Comparison of ENCODE assay signal across 20 cellular contexts in the genomic region with DNA sequence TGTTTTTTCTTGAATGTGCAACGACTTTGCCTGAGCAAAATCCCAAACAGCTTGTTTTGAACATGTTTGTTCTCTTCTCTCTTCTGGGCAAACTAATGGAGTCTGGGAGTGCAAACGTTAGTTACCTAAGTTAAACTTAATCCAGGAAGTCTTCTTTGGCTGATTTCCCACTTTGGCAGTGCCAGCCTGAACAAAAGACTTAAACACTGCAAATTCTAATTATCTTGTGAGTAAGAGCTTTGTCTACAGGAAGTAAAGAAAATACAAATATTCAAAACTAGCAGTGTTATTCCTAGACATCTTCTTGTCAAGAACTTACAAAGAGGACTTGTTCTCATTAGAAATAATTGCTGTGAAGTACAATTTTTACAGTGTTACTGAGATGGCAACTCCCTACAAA. TPM values are rescaled to one million over a fixed set of nuclear protein-coding genes. Genes with fewer than 3 reads are reported as not detected.
DNase-seq lines count a peak whose midpoint lies in the region; ATAC-seq, FAIRE-seq and TF ChIP-seq lines count a peak whose summit lies in the region.
"Had no signal": no experiment of that assay in that cellular context is flagged by ENCODE, and none has a peak within 500 bp of the region (broad histone marks: within the 10 kb centered on the region; RNA-seq: fewer than 3 reads in every experiment).

No MANE protein-coding gene starts in this region.

- intact Hi-C loops in HCT116 (cut with micrococcal nuclease) (no loop called here), ascending aorta (cut with DNase I) (no loop called here)
- intact Hi-C loops in activated CD4-positive, alpha-beta T cell treated with anti-CD3 and anti-CD28 coated beads, Interleukin-2, amount 10 ng/mL, durations not matched to agents 24 days and 14 days (cut with micrococcal nuclease) = no loop called here

- ATAC-seq in HCT116 = no peak
- ATAC-seq: activated CD4-positive, alpha-beta T cell treated with anti-CD3 and anti-CD28 coated beads for 36 hours; gastrocnemius medialis; stimulated activated naive B cell treated with anti-CD40 and anti-IgM and Interleukin-4, amounts not matched to agents 10 μg/mL and 1 μg/mL and 100 μg/mL, for 72 hours had no signal

- TF ChIP-seq POLR2A in HCT116 (IDR thresholded peaks at IDR 0.05; ENCODE audit: borderline replicate concordance, extremely low read depth, insufficient read depth, insufficient read length) (no peak), suprapubic skin (IDR thresholded peaks at IDR 0.05) (no peak)

- H3K4me1 Mint-ChIP-seq in activated naive CD8-positive, alpha-beta T cell treated with anti-CD3 and anti-CD28 coated beads for 36 hours = no peaks in the 10 kb centered on the region
- no peaks in the 10 kb centered on the region for H3K4me1 Mint-ChIP-seq in activated CD4-positive, alpha-beta T cell treated with anti-CD3 and anti-CD28 coated beads, Interleukin-2, amount 10 ng/mL, durations not matched to agents 24 days and 14 days
- H3K4me1 Mint-ChIP-seq: memory B cell had no signal

- no peak overlapping the region for H3K27ac Mint-ChIP-seq in activated naive CD8-positive, alpha-beta T cell treated with anti-CD3 and anti-CD28 coated beads for 36 hours
- no peak overlapping the region for H3K27ac Mint-ChIP-seq in activated CD4-positive, alpha-beta T cell treated with anti-CD3 and anti-CD28 coated beads, Interleukin-2, amount 10 ng/mL, durations not matched to agents 24 days and 14 days
- H3K27ac Mint-ChIP-seq: activated CD4-positive, alpha-beta T cell treated with anti-CD3 and anti-CD28 coated beads for 36 hours; activated naive CD4-positive, alpha-beta T cell treated with anti-CD3 and anti-CD28 coated beads, Interleukin-2, amount 50 U/mL, for 24 hours; memory B cell; stimulated activated naive B cell treated with anti-CD40 and anti-IgM and Interleukin-4, amounts not matched to agents 10 μg/mL and 1 μg/mL and 100 μg/mL, for 72 hours had no signal

- RAD21 ChIA-PET in HCT116 (lab: Charles Lee; ENCODE audit: low non-redundant PET in 1 of 2, low total read pairs in 2 of 2, uncharacterized antibody in 2 of 2, unreplicated experiment in 2 of 2) = no interaction called here

- FAIRE-seq in keratinocyte (lab: Jason Lieb, UNC) = peak; percentile 73
- FAIRE-seq: G401.6, urothelium cell line had no signal

- H3K27me3 Mint-ChIP-seq in activated naive CD8-positive, alpha-beta T cell treated with anti-CD3 and anti-CD28 coated beads for 36 hours = no peaks in the 10 kb centered on the region
- peaks cover 14% of the 10 kb centered on the region for H3K27me3 Mint-ChIP-seq in activated CD4-positive, alpha-beta T cell treated with anti-CD3 and anti-CD28 coated beads, Interleukin-2, amount 10 ng/mL, durations not matched to agents 24 days and 14 days
- H3K27me3 Mint-ChIP-seq: activated CD4-positive, alpha-beta T cell treated with anti-CD3 and anti-CD28 coated beads for 36 hours; activated naive CD4-positive, alpha-beta T cell treated with anti-CD3 and anti-CD28 coated beads, Interleukin-2, amount 50 U/mL, for 24 hours had no signal

- POLR2A ChIA-PET in HCT116 (lab: Charles Lee) = no interaction called here

- H3K27me3 ChIP-seq in HCT116 (ENCODE audit: insufficient read depth, low read length) = no peaks in the 10 kb centered on the region
- H3K27me3 ChIP-seq in ascending aorta = no peaks in the 10 kb centered on the region
- H3K27me3 ChIP-seq in keratinocyte (ENCODE audit: control insufficient read depth, extremely low read depth, insufficient read depth, low read length) = no peaks in the 10 kb centered on the region
- H3K27me3 ChIP-seq in suprapubic skin = no peaks in the 10 kb centered on the region
- H3K27me3 ChIP-seq: gastrocnemius medialis had no signal

- dilution Hi-C loops in keratinocyte (cut with MboI; ENCODE audit: extremely low pct_ligation_motif_present, low sequenced_read_pairs) = no loop called here

- no peaks in the 10 kb centered on the region for H3K9me3 ChIP-seq in HCT116 (ENCODE audit: control insufficient read depth in 1 of 2, insufficient read depth in 1 of 2, low read depth in 1 of 2, low read length in 2 of 2)
- H3K9me3 ChIP-seq in ascending aorta = no peaks in the 10 kb centered on the region
- H3K9me3 ChIP-seq in keratinocyte (ENCODE audit: control insufficient read depth, low read depth, low read length) = peaks cover 2% of the 10 kb centered on the region
- H3K9me3 ChIP-seq in suprapubic skin = no peaks in the 10 kb centered on the region
- H3K9me3 ChIP-seq: gastrocnemius medialis had no signal

- no peak overlapping the region for H3K4me3 ChIP-seq in HCT116 (replicated peaks in 1 of 2; ENCODE audit: low read depth in 1 of 2, low read length in 2 of 2)
- H3K4me3 ChIP-seq in ascending aorta = no peak overlapping the region
- no peak overlapping the region for H3K4me3 ChIP-seq in keratinocyte (ENCODE audit: control insufficient read depth in 2 of 3, extremely low read depth in 1 of 3, insufficient read depth in 2 of 3, low read depth in 1 of 3, low read length in 3 of 3)
- H3K4me3 ChIP-seq in suprapubic skin = no peak overlapping the region
- H3K4me3 ChIP-seq: gastrocnemius medialis, skin epidermis had no signal

- DNase-seq in HCT116 (ENCODE audit: low read depth, low spot score) (no peak), ascending aorta (ENCODE audit: low spot score in 2 of 2) (no peak), keratinocyte (ENCODE audit: low read depth, low spot score) (no peak), suprapubic skin (ENCODE audit: low spot score in 2 of 2) (no peak), SHP77 (lab: John Stamatoyannopoulos, UW) (no peak)
- no peak for DNase-seq in activated naive CD8-positive, alpha-beta T cell treated with anti-CD3 and anti-CD28 coated beads for 36 hours
- DNase-seq in activated CD4-positive, alpha-beta T cell treated with anti-CD3 and anti-CD28 coated beads, Interleukin-2, amount 10 ng/mL, durations not matched to agents 24 days and 14 days = no peak
- DNase-seq: activated CD4-positive, alpha-beta T cell treated with anti-CD3 and anti-CD28 coated beads for 36 hours; caudate nucleus; effector memory CD4-positive, alpha-beta T cell; gastrocnemius medialis; NCI-H2107; RPMI8226; stimulated activated naive B cell treated with anti-CD40 and anti-IgM and Interleukin-4, amounts not matched to agents 10 μg/mL and 1 μg/mL and 100 μg/mL, for 72 hours; T-helper 2 cell had no signal

- no peaks in the 10 kb centered on the region for H3K36me3 Mint-ChIP-seq in activated naive CD8-positive, alpha-beta T cell treated with anti-CD3 and anti-CD28 coated beads for 36 hours
- H3K36me3 Mint-ChIP-seq in activated CD4-positive, alpha-beta T cell treated with anti-CD3 and anti-CD28 coated beads, Interleukin-2, amount 10 ng/mL, durations not matched to agents 24 days and 14 days (ENCODE audit: low read depth) = no peaks in the 10 kb centered on the region
- H3K36me3 Mint-ChIP-seq: activated naive CD4-positive, alpha-beta T cell treated with anti-CD3 and anti-CD28 coated beads, Interleukin-2, amount 50 U/mL, for 24 hours; memory B cell; stimulated activated naive B cell treated with anti-CD40 and anti-IgM and Interleukin-4, amounts not matched to agents 10 μg/mL and 1 μg/mL and 100 μg/mL, for 72 hours had no signal

- 5% methylated on average over 2 of the region's 2 CpGs for WGBS in suprapubic skin

- no peaks in the 10 kb centered on the region for H3K9me3 Mint-ChIP-seq in activated naive CD8-positive, alpha-beta T cell treated with anti-CD3 and anti-CD28 coated beads for 36 hours
- H3K9me3 Mint-ChIP-seq in activated CD4-positive, alpha-beta T cell treated with anti-CD3 and anti-CD28 coated beads, Interleukin-2, amount 10 ng/mL, durations not matched to agents 24 days and 14 days = no peaks in the 10 kb centered on the region
- H3K9me3 Mint-ChIP-seq: activated naive CD4-positive, alpha-beta T cell treated with anti-CD3 and anti-CD28 coated beads, Interleukin-2, amount 50 U/mL, for 24 hours; stimulated activated naive B cell treated with anti-CD40 and anti-IgM and Interleukin-4, amounts not matched to agents 10 μg/mL and 1 μg/mL and 100 μg/mL, for 72 hours had no signal

- no peak for TF ChIP-seq EP300 in suprapubic skin (IDR thresholded peaks at IDR 0.05)

- H3K4me1 ChIP-seq in HCT116 (ENCODE audit: control insufficient read depth in 1 of 2, insufficient read depth in 2 of 2, low read length in 2 of 2) = peaks cover 0 to 8% of the 10 kb centered on the region in 2 experiments; a peak in 1 of 4 replicates
- peaks cover 0 to 2% of the 10 kb centered on the region in 2 donors for H3K4me1 ChIP-seq in ascending aorta
- H3K4me1 ChIP-seq in keratinocyte (ENCODE audit: control insufficient read depth, extremely low read depth, insufficient read depth, low read length) = peaks cover 21% of the 10 kb centered on the region
- peaks cover 10% of the 10 kb centered on the region for H3K4me1 ChIP-seq in suprapubic skin
- H3K4me1 ChIP-seq: gastrocnemius medialis had no signal

- TF ChIP-seq CTCF in HCT116 (IDR thresholded peaks at IDR 0.05 in 2 of 3, conservative IDR thresholded peaks at IDR 0.05 in 1 of 3; ENCODE audit: borderline replicate concordance in 1 of 3, insufficient read depth in 1 of 3, low read depth in 2 of 3, low read length in 2 of 3) = no peak
- TF ChIP-seq CTCF in ascending aorta (IDR thresholded peaks at IDR 0.05) = no peak
- no peak for TF ChIP-seq CTCF in keratinocyte (optimal IDR thresholded peaks at IDR 0.05 in 1 of 3, IDR thresholded peaks at IDR 0.05 in 1 of 3, conservative IDR thresholded peaks at IDR 0.05 in 1 of 3; ENCODE audit: extremely low read depth in 1 of 3, insufficient read depth in 2 of 3, low read length in 3 of 3)
- no peak for TF ChIP-seq CTCF in suprapubic skin (IDR thresholded peaks at IDR 0.05)

- H2AFZ ChIP-seq in HCT116 (ENCODE audit: low read depth, low read length, poor library complexity, severe bottlenecking) = peak overlapping the region; percentile 65
- peak overlapping the region; percentile 77 for H2AFZ ChIP-seq in keratinocyte (ENCODE audit: control insufficient read depth, low read length)

- no peak overlapping the region for H3K4me2 ChIP-seq in HCT116 (ENCODE audit: low read length)
- peak overlapping the region; percentile 50 for H3K4me2 ChIP-seq in keratinocyte (ENCODE audit: control insufficient read depth, extremely low read depth, insufficient read depth, low read depth, low read length)

- H3K27ac ChIP-seq in HCT116 (ENCODE audit: low read depth, low read length) = no peak overlapping the region
- H3K27ac ChIP-seq in ascending aorta = peak overlapping the region; percentile 8 to 11
- peak overlapping the region; percentile 63 for H3K27ac ChIP-seq in keratinocyte (ENCODE audit: control insufficient read depth, insufficient read depth, low read length)
- H3K27ac ChIP-seq in suprapubic skin = peak overlapping the region; percentile 32
- H3K27ac ChIP-seq: gastrocnemius medialis had no signal

- no peak overlapping the region for H3K9ac ChIP-seq in HCT116 (ENCODE audit: low read length)
- peak overlapping the region; percentile 38 for H3K9ac ChIP-seq in keratinocyte (ENCODE audit: control insufficient read depth, extremely low read depth, insufficient read depth, low read length)

- H4K20me1 ChIP-seq in HCT116 (ENCODE audit: insufficient read depth) = no peaks in the 10 kb centered on the region
- H4K20me1 ChIP-seq in keratinocyte (ENCODE audit: control insufficient read depth, extremely low read depth, insufficient read depth, low read length) = no peaks in the 10 kb centered on the region

- no peak overlapping the region for H3K4me3 Mint-ChIP-seq in activated naive CD8-positive, alpha-beta T cell treated with anti-CD3 and anti-CD28 coated beads for 36 hours
- H3K4me3 Mint-ChIP-seq in activated CD4-positive, alpha-beta T cell treated with anti-CD3 and anti-CD28 coated beads, Interleukin-2, amount 10 ng/mL, durations not matched to agents 24 days and 14 days = no peak overlapping the region
- H3K4me3 Mint-ChIP-seq: activated CD4-positive, alpha-beta T cell treated with anti-CD3 and anti-CD28 coated beads for 36 hours; activated naive CD4-positive, alpha-beta T cell treated with anti-CD3 and anti-CD28 coated beads, Interleukin-2, amount 50 U/mL, for 24 hours; memory B cell; stimulated activated naive B cell treated with anti-CD40 and anti-IgM and Interleukin-4, amounts not matched to agents 10 μg/mL and 1 μg/mL and 100 μg/mL, for 72 hours had no signal

- CTCF ChIA-PET in HCT116 (lab: Charles Lee) = no interaction called here

- H3K79me2 ChIP-seq in HCT116 (ENCODE audit: insufficient read depth, low read length) (no peaks in the 10 kb centered on the region), keratinocyte (ENCODE audit: control insufficient read depth, insufficient read depth, low read length) (no peaks in the 10 kb centered on the region)

- no TSS peak for BruUV-seq in HCT116 (replicated peaks; lab: Mats Ljungman, UMichigan)

- H3K9me1 ChIP-seq in keratinocyte (ENCODE audit: control insufficient read depth, extremely low read depth, insufficient read depth, low read length) = no peaks in the 10 kb centered on the region

- no peaks in the 10 kb centered on the region for H3K36me3 ChIP-seq in HCT116 (ENCODE audit: control insufficient read depth in 1 of 2, insufficient read depth in 2 of 2, low read length in 2 of 2)
- no peaks in the 10 kb centered on the region for H3K36me3 ChIP-seq in ascending aorta
- no peaks in the 10 kb centered on the region for H3K36me3 ChIP-seq in keratinocyte (ENCODE audit: control insufficient read depth in 2 of 2, extremely low read depth in 1 of 2, insufficient read depth in 2 of 2, low read length in 2 of 2)
- no peaks in the 10 kb centered on the region for H3K36me3 ChIP-seq in suprapubic skin
- H3K36me3 ChIP-seq: gastrocnemius medialis had no signal

- TF ChIP-seq RAD21 in HCT116 (IDR thresholded peaks at IDR 0.05; ENCODE audit: low read depth) = no peak

- 0 out of 2 replicates have a peak, but pooled peaks cover 2% of the 10 kb centered on the region for H3K9me2 ChIP-seq in HCT116 (ENCODE audit: insufficient read depth)

RNA-seq across cellular contexts. Expression of a gene that starts 16.7 kb away (rescaled TPM):
- total RNA-seq in HCT116 (2021; ENCODE audit: unreplicated experiment) (22.3 TPM), ascending aorta (11.6 TPM), suprapubic skin (10 to 100 TPM; 17.4 to 26.9 (median 18.8) TPM)
- 5.2 and 8.7 TPM in 2 replicates for polyA plus RNA-seq in HCT116 (2012)
- 13.8 to 22.8 TPM (median 21.6 TPM) in 3 replicates for polyA plus RNA-seq in keratinocyte
- 5.8 TPM for polyA plus RNA-seq in keratinocyte (2011; ENCODE audit: low read depth)
- 7.9 and 14.8 TPM in 2 replicates for polyA plus RNA-seq in keratinocyte (2011; cell fraction: cytosol; rRNA removed)
- polyA plus RNA-seq in keratinocyte (2011; cell fraction: nucleus; rRNA removed) = 17.2 and 18.8 TPM in 2 replicates
- 15.7 and 17.1 TPM in 2 replicates for polyA plus RNA-seq in keratinocyte (2012; ENCODE audit: low replicate concordance)
- polyA minus RNA-seq in keratinocyte = 19.8 to 39.0 TPM (median 23.3 TPM) in 3 replicates
- 9.2 TPM for polyA minus RNA-seq in keratinocyte (2011; cell fraction: cytosol; rRNA and poly(A)+ RNA removed)
- polyA minus RNA-seq in keratinocyte (2011; cell fraction: nucleus; rRNA and poly(A)+ RNA removed) = 14.2 and 36.1 TPM in 2 replicates
- total RNA-seq in activated naive CD8-positive, alpha-beta T cell treated with anti-CD3 and anti-CD28 coated beads for 36 hours = 10 to 100 TPM in 1 of 2 experiments, 1 to 10 TPM in 1; 9.9 to 11.5 TPM
- total RNA-seq in activated CD4-positive, alpha-beta T cell treated with anti-CD3 and anti-CD28 coated beads, Interleukin-2, amount 10 ng/mL, durations not matched to agents 24 days and 14 days = 20.8 and 25.2 TPM in 2 replicates

RNA-seq across cellular contexts. Expression of a gene that starts 46.5 kb away (rescaled TPM):
- total RNA-seq in HCT116 (2021; ENCODE audit: unreplicated experiment) (81.0 TPM), ascending aorta (502 TPM), suprapubic skin (10 to 100 TPM; 49.4 to 89.1 (median 61.3) TPM)
- 18.8 and 28.1 TPM in 2 replicates for polyA plus RNA-seq in HCT116 (2012)
- polyA plus RNA-seq in keratinocyte = 44.4 to 58.0 TPM (median 53.1 TPM) in 3 replicates
- 150 TPM for polyA plus RNA-seq in keratinocyte (2011; ENCODE audit: low read depth)
- 36.2 and 58.9 TPM in 2 replicates for polyA plus RNA-seq in keratinocyte (2011; cell fraction: cytosol; rRNA removed)
- 68.3 and 79.3 TPM in 2 replicates for polyA plus RNA-seq in keratinocyte (2011; cell fraction: nucleus; rRNA removed)
- polyA plus RNA-seq in keratinocyte (2012; ENCODE audit: low replicate concordance) = 37.2 and 52.5 TPM in 2 replicates
- 76.8 to 122 TPM (median 104 TPM) in 3 replicates for polyA minus RNA-seq in keratinocyte
- polyA minus RNA-seq in keratinocyte (2011; cell fraction: cytosol; rRNA and poly(A)+ RNA removed) = 78.1 TPM
- 103 and 188 TPM in 2 replicates for polyA minus RNA-seq in keratinocyte (2011; cell fraction: nucleus; rRNA and poly(A)+ RNA removed)
- total RNA-seq in activated naive CD8-positive, alpha-beta T cell treated with anti-CD3 and anti-CD28 coated beads for 36 hours = 10 to 100 TPM; 51.2 to 52.8 TPM
- total RNA-seq in activated CD4-positive, alpha-beta T cell treated with anti-CD3 and anti-CD28 coated beads, Interleukin-2, amount 10 ng/mL, durations not matched to agents 24 days and 14 days = 53.4 and 58.1 TPM in 2 replicates
